Comparison of ENCODE assay signal across 10 cellular contexts in genomic region chr3:47225310-47225906, GRCh38. TPM values are rescaled to one million over a fixed set of nuclear protein-coding genes. Genes with fewer than 3 reads are reported as not detected.
A peak's percentile ranks its signal among the peaks of the same experiment; 100 is the strongest.
DNase-seq lines count a peak whose midpoint lies in the region; ATAC-seq lines count a peak whose summit lies in the region.
"Had no signal": no experiment of that assay in that cellular context is flagged by ENCODE, and none has a peak within 500 bp of the region (broad histone marks: within the 10 kb centered on the region; RNA-seq: fewer than 3 reads in every experiment).

No MANE protein-coding gene starts in this region.

- H3K27ac Mint-ChIP-seq in IgD-negative memory B cell, result no peak overlapping the region
- H3K27ac Mint-ChIP-seq in stimulated activated effector memory CD8-positive, alpha-beta T cell treated with anti-CD3 and anti-CD28 coated beads, Interleukin-12 subunit alpha, Interleukin-12 subunit beta, amount 100 ng/mL, for 72 hours, result no peak overlapping the region
- no peak overlapping the region for H3K27ac Mint-ChIP-seq in activated T-cell treated with anti-CD3 and anti-CD28 coated beads, Interleukin-2, amount 50 U/mL, for 24 hours
- H3K27ac Mint-ChIP-seq: CD4-positive, alpha-beta T cell had no signal

- no peaks in the 10 kb centered on the region for H3K36me3 Mint-ChIP-seq in IgD-negative memory B cell
- H3K36me3 Mint-ChIP-seq in stimulated activated effector memory CD8-positive, alpha-beta T cell treated with anti-CD3 and anti-CD28 coated beads, Interleukin-12 subunit alpha, Interleukin-12 subunit beta, amount 100 ng/mL, for 72 hours, result no peaks in the 10 kb centered on the region
- no peaks in the 10 kb centered on the region for H3K36me3 Mint-ChIP-seq in activated T-cell treated with anti-CD3 and anti-CD28 coated beads, Interleukin-2, amount 50 U/mL, for 24 hours (ENCODE audit: low read depth)

- peak; percentile 46 for ATAC-seq in GM19438 (IDR thresholded peaks at IDR 0.05; ENCODE audit: low read depth, unreplicated experiment)
- ATAC-seq in stimulated activated effector memory CD8-positive, alpha-beta T cell treated with anti-CD3 and anti-CD28 coated beads, Interleukin-12 subunit alpha, Interleukin-12 subunit beta, amount 100 ng/mL, for 72 hours, result no peak

- no peaks in the 10 kb centered on the region for H3K9me3 Mint-ChIP-seq in IgD-negative memory B cell
- no peaks in the 10 kb centered on the region for H3K9me3 Mint-ChIP-seq in stimulated activated effector memory CD8-positive, alpha-beta T cell treated with anti-CD3 and anti-CD28 coated beads, Interleukin-12 subunit alpha, Interleukin-12 subunit beta, amount 100 ng/mL, for 72 hours
- no peaks in the 10 kb centered on the region for H3K9me3 Mint-ChIP-seq in activated T-cell treated with anti-CD3 and anti-CD28 coated beads, Interleukin-2, amount 50 U/mL, for 24 hours
- H3K9me3 Mint-ChIP-seq: CD4-positive, alpha-beta T cell had no signal

- peak overlapping the region in 3 of 4 donors; percentile 34 to 57 (median 52) for H3K4me3 Mint-ChIP-seq in IgD-negative memory B cell
- H3K4me3 Mint-ChIP-seq in stimulated activated effector memory CD8-positive, alpha-beta T cell treated with anti-CD3 and anti-CD28 coated beads, Interleukin-12 subunit alpha, Interleukin-12 subunit beta, amount 100 ng/mL, for 72 hours, result no peak overlapping the region
- no peak overlapping the region for H3K4me3 Mint-ChIP-seq in activated T-cell treated with anti-CD3 and anti-CD28 coated beads, Interleukin-2, amount 50 U/mL, for 24 hours
- H3K4me3 Mint-ChIP-seq: CD4-positive, alpha-beta T cell had no signal

- DNase-seq in AML-193 (lab: John Stamatoyannopoulos, UW) (peak; percentile 91), fibroblast of gingiva (ENCODE audit: low read depth) (peak; percentile 19), foreskin melanocyte (no peak), NCI-H146 (lab: John Stamatoyannopoulos, UW) (no peak)
- no peak for DNase-seq in stimulated activated effector memory CD8-positive, alpha-beta T cell treated with anti-CD3 and anti-CD28 coated beads, Interleukin-12 subunit alpha, Interleukin-12 subunit beta, amount 100 ng/mL, for 72 hours (ENCODE audit: low spot score in 2 of 2)
- no peak for DNase-seq in activated T-cell treated with anti-CD3 and anti-CD28 coated beads, Interleukin-2, amount 50 U/mL, for 24 hours
- DNase-seq: CD4-positive, alpha-beta T cell; SJCRH30 had no signal

- peaks cover 31 to 35% (median 31%) of the 10 kb centered on the region in 3 donors for H3K4me1 Mint-ChIP-seq in IgD-negative memory B cell
- H3K4me1 Mint-ChIP-seq in stimulated activated effector memory CD8-positive, alpha-beta T cell treated with anti-CD3 and anti-CD28 coated beads, Interleukin-12 subunit alpha, Interleukin-12 subunit beta, amount 100 ng/mL, for 72 hours, result no peaks in the 10 kb centered on the region
- H3K4me1 Mint-ChIP-seq in activated T-cell treated with anti-CD3 and anti-CD28 coated beads, Interleukin-2, amount 50 U/mL, for 24 hours (ENCODE audit: low read depth), result no peaks in the 10 kb centered on the region

- H3K27me3 Mint-ChIP-seq in IgD-negative memory B cell, result no peaks in the 10 kb centered on the region
- H3K27me3 Mint-ChIP-seq in activated T-cell treated with anti-CD3 and anti-CD28 coated beads, Interleukin-2, amount 50 U/mL, for 24 hours, result no peaks in the 10 kb centered on the region
- H3K27me3 Mint-ChIP-seq: CD4-positive, alpha-beta T cell had no signal

RNA-seq across cellular contexts. Expression of gene KIF9, which starts 57.2 kb away (rescaled TPM):
- polyA plus RNA-seq in IgD-negative memory B cell, result 4.7 TPM

RNA-seq across cellular contexts. Expression of gene KLHL18, which starts 57.3 kb away (rescaled TPM):
- 17.4 TPM for polyA plus RNA-seq in IgD-negative memory B cell

Comparison
In these comparisons a context has a peak if more than half of its experiments do, and no peak if none do; other contexts are left out.
1. DNase-seq: peak in AML-193 (2 of 2) and fibroblast of gingiva (single experiment); none in stimulated activated effector memory CD8-positive, alpha-beta T cell treated with anti-CD3 and anti-CD28 coated beads, Interleukin-12 subunit alpha, Interleukin-12 subunit beta, amount 100 ng/mL, for 72 hours (0 of 2), activated T-cell treated with anti-CD3 and anti-CD28 coated beads, Interleukin-2, amount 50 U/mL, for 24 hours (single experiment), foreskin melanocyte (single experiment) and NCI-H146 (single experiment).
2. H3K4me3 Mint-ChIP-seq: peak in IgD-negative memory B cell (3 of 4); none in stimulated activated effector memory CD8-positive, alpha-beta T cell treated with anti-CD3 and anti-CD28 coated beads, Interleukin-12 subunit alpha, Interleukin-12 subunit beta, amount 100 ng/mL, for 72 hours (single experiment) and activated T-cell treated with anti-CD3 and anti-CD28 coated beads, Interleukin-2, amount 50 U/mL, for 24 hours (single experiment).